ENCODE assay signal across 8 cellular contexts in the genomic region with DNA sequence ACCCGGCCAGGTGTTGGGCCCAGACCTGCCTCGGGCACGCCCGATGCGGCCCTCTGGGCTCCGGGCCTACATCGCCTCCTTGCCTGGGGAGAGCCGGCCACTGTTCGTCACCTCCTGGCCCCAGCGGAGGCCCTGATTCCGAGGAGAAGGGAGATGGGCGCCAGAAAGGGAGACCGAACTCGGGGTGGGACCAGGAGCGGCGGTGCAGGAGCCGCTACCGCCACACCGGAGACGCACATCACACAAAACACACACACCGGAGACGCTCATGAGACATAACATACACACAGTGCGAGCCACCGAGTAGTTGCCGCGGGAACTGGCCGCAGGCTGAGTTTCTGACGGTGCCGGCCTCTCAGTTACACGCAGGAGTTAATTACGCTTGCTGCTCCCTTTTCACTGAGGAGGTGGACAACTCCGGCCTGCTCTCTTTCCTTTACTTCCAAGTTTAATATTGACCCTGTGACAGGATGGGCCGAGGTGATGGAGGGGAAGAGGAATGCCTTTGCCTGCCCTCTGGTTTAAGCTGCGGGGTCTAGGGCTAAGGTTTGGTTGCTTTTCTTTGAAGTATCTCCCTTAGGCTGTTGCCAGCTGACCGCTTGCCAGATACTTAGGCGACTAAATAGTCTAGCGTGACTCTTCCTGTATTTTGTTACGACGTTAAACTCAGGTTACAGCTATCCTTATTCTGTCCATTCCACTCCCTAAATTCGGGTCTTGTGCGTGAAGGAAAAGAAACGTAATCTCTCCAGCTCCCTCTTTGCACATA. TPM values are rescaled to one million over a fixed set of nuclear protein-coding genes. Genes with fewer than 3 reads are reported as not detected.
DNase-seq lines count a peak whose midpoint lies in the region; ATAC-seq and TF ChIP-seq lines count a peak whose summit lies in the region.

No MANE protein-coding gene starts in this region.

- peak overlapping the region; percentile 94 for H3K27ac Mint-ChIP-seq in activated naive CD8-positive, alpha-beta T cell treated with anti-CD3 and anti-CD28 coated beads, Interleukin-2, amount 50 U/mL, for 24 hours

- H3K27ac ChIP-seq in left ventricle myocardium inferior (replicated peaks): peak overlapping the region; percentile 96

- ATAC-seq in GM19324 (IDR thresholded peaks at IDR 0.05; ENCODE audit: low FRiP score, unreplicated experiment) (peak; percentile 40), HG03342 (IDR thresholded peaks at IDR 0.05; ENCODE audit: unreplicated experiment) (peak; percentile 46)
- ATAC-seq in activated naive CD8-positive, alpha-beta T cell treated with anti-CD3 and anti-CD28 coated beads, Interleukin-2, amount 50 U/mL, for 24 hours: peak; percentile 63

- peak; percentile 43 for DNase-seq in D341Med (ENCODE audit: low spot score)
- peak; percentile 70 for DNase-seq in NCI-H69 (lab: John Stamatoyannopoulos, UW)
- peak; percentile 52 for DNase-seq in activated naive CD8-positive, alpha-beta T cell treated with anti-CD3 and anti-CD28 coated beads, Interleukin-2, amount 50 U/mL, for 24 hours
- DNase-seq in left ventricle myocardium inferior: peak; percentile 43
- DNase-seq in posterior cingulate gyrus: peak in 6 of 10 donors; percentile 13 to 87 (median 27)
- no peak for DNase-seq in NCI-H524 treated with DMSO at 0.1 percent for 48 hours (lab: John Stamatoyannopoulos, UW)

- H3K9me3 ChIP-seq in left ventricle myocardium inferior (replicated peaks): no peaks in the 10 kb centered on the region

- no peaks in the 10 kb centered on the region for H3K27me3 ChIP-seq in left ventricle myocardium inferior (ENCODE audit: low read depth)

- peak overlapping the region; percentile 87 for H3K4me3 ChIP-seq in left ventricle myocardium inferior

- TF ChIP-seq CTCF in left ventricle myocardium inferior (IDR thresholded peaks at IDR 0.05; ENCODE audit: borderline replicate concordance): no peak

- intact Hi-C loops in left ventricle myocardium inferior (cut with micrococcal nuclease) (no loop called here), posterior cingulate gyrus (cut with DNase I) (loop anchor here (1.0 to 5.0 kb wide), 4 partner anchors 13 to 1172 kb away; a partner anchor contains a TSS)

- H3K36me3 Mint-ChIP-seq in activated naive CD8-positive, alpha-beta T cell treated with anti-CD3 and anti-CD28 coated beads, Interleukin-2, amount 50 U/mL, for 24 hours (ENCODE audit: low read depth): peaks cover 22% of the 10 kb centered on the region

- no peaks in the 10 kb centered on the region for H3K9me3 Mint-ChIP-seq in activated naive CD8-positive, alpha-beta T cell treated with anti-CD3 and anti-CD28 coated beads, Interleukin-2, amount 50 U/mL, for 24 hours

- no peaks in the 10 kb centered on the region for H3K27me3 Mint-ChIP-seq in activated naive CD8-positive, alpha-beta T cell treated with anti-CD3 and anti-CD28 coated beads, Interleukin-2, amount 50 U/mL, for 24 hours

- H3K4me3 Mint-ChIP-seq in activated naive CD8-positive, alpha-beta T cell treated with anti-CD3 and anti-CD28 coated beads, Interleukin-2, amount 50 U/mL, for 24 hours: peak overlapping the region; percentile 90

- peaks cover 75% of the 10 kb centered on the region for H3K4me1 Mint-ChIP-seq in activated naive CD8-positive, alpha-beta T cell treated with anti-CD3 and anti-CD28 coated beads, Interleukin-2, amount 50 U/mL, for 24 hours

- H3K36me3 ChIP-seq in left ventricle myocardium inferior: peaks cover 15% of the 10 kb centered on the region

- peaks cover 55% of the 10 kb centered on the region for H3K4me1 ChIP-seq in left ventricle myocardium inferior

RNA-seq across cellular contexts. Expression of a gene that starts 0.6 kb away (rescaled TPM):
- total RNA-seq in left ventricle myocardium inferior: 121 TPM

RNA-seq across cellular contexts. Expression of a gene that starts 12.9 kb away (rescaled TPM):
- 30.3 TPM for total RNA-seq in left ventricle myocardium inferior
